ENCODE assay signal across 15 cellular contexts in the genomic region with DNA sequence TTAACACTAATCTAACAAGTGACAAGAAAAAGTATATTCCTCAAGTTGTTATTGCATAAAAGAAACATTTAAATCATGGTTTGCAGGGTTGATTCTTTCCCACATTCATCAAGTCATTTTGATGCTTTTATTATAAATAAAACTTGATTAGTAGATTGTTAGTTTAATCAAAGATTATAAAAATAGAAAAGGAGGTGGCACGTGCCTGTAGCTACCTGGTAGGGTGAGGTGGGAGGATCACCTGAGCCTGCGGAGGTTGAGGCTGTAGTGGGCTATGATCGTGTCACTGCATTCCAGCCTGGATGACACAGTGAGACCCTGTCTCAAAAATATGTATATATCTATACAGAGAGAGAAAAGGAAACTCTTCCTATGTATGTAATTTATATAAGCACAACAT.
DNase-seq lines count a peak whose midpoint lies in the region; ATAC-seq, FAIRE-seq and TF ChIP-seq lines count a peak whose summit lies in the region.
"Had no signal": no experiment of that assay in that cellular context is flagged by ENCODE, and none has a peak within 500 bp of the region (broad histone marks: within the 10 kb centered on the region; RNA-seq: fewer than 3 reads in every experiment).

No MANE protein-coding gene starts in this region.

- BruUV-seq in GM12878 (replicated peaks; lab: Mats Ljungman, UMichigan) = no TSS peak

- TF ChIP-seq POLR2A in GM12878 (IDR thresholded peaks at IDR 0.05; ENCODE audit: low read depth, low read length) (no peak), transverse colon (IDR thresholded peaks at IDR 0.05) (no peak)

- H3K4me2 ChIP-seq in GM12878 (ENCODE audit: control insufficient read depth, insufficient read depth) (peak overlapping the region; percentile 76), SK-N-SH (no peak overlapping the region)
- H3K4me2 ChIP-seq: BLaER1 had no signal

- peak overlapping the region; percentile 69 for H3K9ac ChIP-seq in GM12878 (ENCODE audit: control insufficient read depth, insufficient read depth, low read length)
- no peak overlapping the region for H3K9ac ChIP-seq in SK-N-SH
- H3K9ac ChIP-seq: BLaER1 had no signal

- in situ Hi-C loops in GM12878 (cut with MboI) = loop anchor here (5.0 kb wide), 1 partner anchor 177 kb away; a partner anchor contains a TSS
- in situ Hi-C loops in transverse colon (cut with MboI; ENCODE audit: low pct_ligation_motif_present in 1 of 4, low pct_unique_long_range_greater_than_20kb in 1 of 4, low sequenced_read_pairs in 3 of 4) = no loop called here

- peak overlapping the region; percentile 46; the same call in 1 of the 2 replicates for H3K4me3 ChIP-seq in GM08714 (ENCODE audit: low read length)
- no peak overlapping the region for H3K4me3 ChIP-seq in GM12878
- H3K4me3 ChIP-seq in SK-N-SH (ENCODE audit: low read depth in 2 of 2, low read length in 1 of 2) = no peak overlapping the region
- no peak overlapping the region for H3K4me3 ChIP-seq in transverse colon
- H3K4me3 ChIP-seq: BLaER1 had no signal

- 91% methylated on average over 3 of the region's 3 CpGs for WGBS in GM12878 (ENCODE audit: insufficient coverage, insufficient replicate concordance, low lambda C conversion rate, missing lambda C conversion rate)
- 87% methylated on average over 3 of the region's 3 CpGs for WGBS in SK-N-SH (ENCODE audit: low lambda C conversion rate)
- WGBS in transverse colon (ENCODE audit: low coverage in 1 of 2), 2 donors = 88 to 96% methylated on average over 3 of the region's 3 CpGs

- 0 out of 3 replicates have a peak, but pooled peaks have one; percentile 2 for ATAC-seq in GM12878
- ATAC-seq in HG03175 (IDR thresholded peaks at IDR 0.05; ENCODE audit: unreplicated experiment) = no peak

- TF ChIP-seq CTCF in GM12878 (IDR thresholded peaks at IDR 0.05 in 2 of 3, conservative IDR thresholded peaks at IDR 0.05 in 1 of 3; ENCODE audit: control insufficient read depth in 2 of 3, extremely low read depth in 1 of 3, insufficient read depth in 1 of 3, low read depth in 3 of 3, low read length in 3 of 3) (no peak), SK-N-SH (IDR thresholded peaks at IDR 0.05) (no peak), transverse colon (IDR thresholded peaks at IDR 0.05) (no peak)

- intact Hi-C loops in GM12878 (cut with micrococcal nuclease; ENCODE audit: unreplicated experiment) = loop anchor here (2.0 to 5.0 kb wide), 5 partner anchors 26 to 176 kb away; no protein-coding TSS in a partner anchor
- intact Hi-C loops in transverse colon (cut with DNase I; ENCODE audit: low total_unique reads) = no loop called here

- H3F3A ChIP-seq in SK-N-SH (replicated peaks; ENCODE audit: insufficient read depth) = peaks cover 10% of the 10 kb centered on the region

- H3K36me3 ChIP-seq in GM12878 (ENCODE audit: control insufficient read depth in 2 of 2, insufficient read depth in 2 of 2, low read length in 1 of 2) = 0 out of 4 replicates have a peak, but pooled peaks cover 0 to 2% of the 10 kb centered on the region in 2 experiments
- H3K36me3 ChIP-seq in SK-N-SH (replicated peaks in 1 of 2; ENCODE audit: control insufficient read depth in 1 of 2, insufficient read depth in 2 of 2, low read length in 1 of 2) = peaks cover 0 to 8% of the 10 kb centered on the region in 2 experiments
- no peaks in the 10 kb centered on the region for H3K36me3 ChIP-seq in transverse colon
- H3K36me3 ChIP-seq: BLaER1 had no signal

- H2AFZ ChIP-seq in GM12878 (ENCODE audit: control insufficient read depth, low read depth, low read length) (no peak overlapping the region), SK-N-SH (ENCODE audit: low read depth) (no peak overlapping the region)

- TF ChIP-seq EP300 in GM12878 (IDR thresholded peaks at IDR 0.05; ENCODE audit: borderline replicate concordance in 1 of 2, control insufficient read depth in 1 of 2, low read depth in 2 of 2, low read length in 2 of 2) (no peak), SK-N-SH (IDR thresholded peaks at IDR 0.05; ENCODE audit: borderline replicate concordance in 1 of 2, low read depth in 1 of 2, low read length in 1 of 2) (no peak), transverse colon (IDR thresholded peaks at IDR 0.05; ENCODE audit: low read depth) (no peak)

- FAIRE-seq in HTR-8/SVneo (lab: Jason Lieb, UNC) = peak; percentile 60
- FAIRE-seq in GM12878 (lab: Jason Lieb, UNC) = no peak
- peak; percentile 63 for FAIRE-seq in urothelium cell line (lab: Jason Lieb, UNC)
- FAIRE-seq: H1 had no signal

- POLR2A ChIA-PET in GM12878 (lab: Charles Lee) (interaction anchor here (1.0 to 3.6 kb wide), 15 partner anchors 9 to 171 kb away, joined by 3 to 25 read pairs (median 6); no protein-coding TSS in a partner anchor), SK-N-SH (lab: Yijun Ruan, JAX) (no interaction called here)

- CTCF ChIA-PET in GM12878 (lab: Yijun Ruan, JAX) (interaction anchor here (1.2 to 2.7 kb wide), 7 partner anchors 13 to 136 kb away, joined by 4 to 18 read pairs (median 9); no protein-coding TSS in a partner anchor), SK-N-SH (lab: Yijun Ruan, JAX) (no interaction called here)

- DNase-seq in HTR-8/SVneo (ENCODE audit: insufficient read length, low spot score) = no peak
- no peak for DNase-seq in GM12878 (ENCODE audit: low read depth, low spot score)
- no peak for DNase-seq in urothelium cell line (ENCODE audit: low spot score)
- DNase-seq in SK-N-SH = no peak
- DNase-seq in transverse colon = no peak
- DNase-seq: 8988T; CD4-positive, alpha-beta memory T cell; DMS153; H9; KBM-7 had no signal

- SMC1A ChIA-PET in GM12878 (lab: Charles Lee; ENCODE audit: uncharacterized antibody, unreplicated experiment) = interaction anchor here (0.7 to 5.6 kb wide), 34 partner anchors 9 to 222 kb away, joined by 3 to 75 read pairs (median 5); no protein-coding TSS in a partner anchor

- RAD21 ChIA-PET in GM12878 (lab: Charles Lee; ENCODE audit: unreplicated experiment) = interaction anchor here (1.0 to 9.5 kb wide), 22 partner anchors 9 to 356 kb away, joined by 3 to 151 read pairs (median 7); a partner anchor contains a TSS

- H3K79me2 ChIP-seq in GM12878 (ENCODE audit: control insufficient read depth, insufficient read depth, low read length) (peaks cover 62% of the 10 kb centered on the region), SK-N-SH (ENCODE audit: insufficient read depth) (peaks cover 55% of the 10 kb centered on the region)

- no peaks in the 10 kb centered on the region for H3K27me3 ChIP-seq in GM12878 (replicated peaks in 1 of 2; ENCODE audit: control insufficient read depth in 2 of 2, insufficient read depth in 2 of 2, low read length in 1 of 2)
- no peaks in the 10 kb centered on the region for H3K27me3 ChIP-seq in SK-N-SH (ENCODE audit: insufficient read depth)
- no peaks in the 10 kb centered on the region for H3K27me3 ChIP-seq in transverse colon
- H3K27me3 ChIP-seq: BLaER1 had no signal

- peaks cover 8% of the 10 kb centered on the region; the same call in 2 of the 3 replicates for H3K9me3 ChIP-seq in GM12878 (replicated peaks; ENCODE audit: control insufficient read depth, insufficient read depth, low read length)
- H3K9me3 ChIP-seq in SK-N-SH = peaks cover 10% of the 10 kb centered on the region; the same call in 1 of the 2 replicates
- H3K9me3 ChIP-seq in transverse colon = no peaks in the 10 kb centered on the region

- H3K4me1 ChIP-seq in GM12878 (ENCODE audit: control insufficient read depth, insufficient read depth, low read length) (peaks cover 43% of the 10 kb centered on the region), SK-N-SH (ENCODE audit: control insufficient read depth in 1 of 2, insufficient read depth in 2 of 2, low read depth in 1 of 2, low read length in 1 of 2) (no peaks in the 10 kb centered on the region; a peak in 1 of 4 replicates), transverse colon (peaks cover 0 to 9% (median 4%) of the 10 kb centered on the region in 4 donors)
- H3K4me1 ChIP-seq: BLaER1 had no signal

- H3K9me2 ChIP-seq in SK-N-SH = no peaks in the 10 kb centered on the region

- peak overlapping the region; percentile 94 for H3K27ac ChIP-seq in GM12878 (ENCODE audit: control insufficient read depth, insufficient read depth)
- H3K27ac ChIP-seq in SK-N-SH (ENCODE audit: low read depth in 2 of 2, low read length in 1 of 2) = no peak overlapping the region
- H3K27ac ChIP-seq in transverse colon = no peak overlapping the region
- H3K27ac ChIP-seq: BLaER1, HL-60 had no signal

- H4K20me1 ChIP-seq in GM12878 (ENCODE audit: control insufficient read depth, insufficient read depth) (no peaks in the 10 kb centered on the region), SK-N-SH (ENCODE audit: insufficient read depth) (no peaks in the 10 kb centered on the region)
- H4K20me1 ChIP-seq: BLaER1 had no signal

- no peak for TF ChIP-seq RAD21 in GM12878 (IDR thresholded peaks at IDR 0.05; ENCODE audit: insufficient read depth, low read depth, low read length)
- no peak for TF ChIP-seq RAD21 in SK-N-SH (IDR thresholded peaks at IDR 0.05; ENCODE audit: low read length)

TF ChIP-seq in GM12878, 131 proteins besides CTCF, POLR2A, EP300 and RAD21:
- TF ChIP-seq BACH1 (IDR thresholded peaks at IDR 0.05; ENCODE audit: borderline replicate concordance) (no peak), BHLHE40 (IDR thresholded peaks at IDR 0.05; ENCODE audit: borderline replicate concordance in 1 of 2, low read depth in 2 of 2, low read length in 1 of 2) (peak; percentile 70 to 78; a peak in 3 of 4 replicates)

TF ChIP-seq in SK-N-SH, 30 proteins besides CTCF, POLR2A, EP300 and RAD21:
- TF ChIP-seq EZH2phosphoT487 (IDR thresholded peaks at IDR 0.05; ENCODE audit: borderline replicate concordance, low read depth) (no peak), GATA2 (CRISPR knock-in tag; IDR thresholded peaks at IDR 0.05) (no peak), CHD2 (IDR thresholded peaks at IDR 0.05; ENCODE audit: low read length, partially characterized antibody) (no peak), TAF1 (IDR thresholded peaks at IDR 0.05; ENCODE audit: borderline replicate concordance, low read depth, low read length) (no peak), NFIC (IDR thresholded peaks at IDR 0.05; ENCODE audit: borderline replicate concordance) (no peak)
